Comparison of ENCODE assay signal across 24 cellular contexts in the genomic region with DNA sequence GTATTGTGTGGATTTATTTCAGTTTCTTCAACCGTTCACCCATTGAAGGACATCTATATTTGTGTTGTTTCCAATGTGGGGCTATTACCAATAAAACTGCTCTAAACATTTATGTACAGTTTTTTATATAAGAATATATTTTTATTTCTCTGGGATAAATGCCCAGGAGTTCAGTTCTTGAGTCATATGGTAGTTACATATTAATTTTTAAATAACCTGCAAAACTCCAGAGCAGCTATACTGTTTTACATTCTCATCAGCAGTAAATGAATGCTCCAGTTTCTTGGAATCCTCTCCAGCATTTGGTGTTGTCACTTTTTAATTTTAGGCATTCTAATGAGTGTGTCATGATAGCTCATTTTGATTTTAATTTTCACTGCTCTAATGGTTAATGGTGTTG. TPM values are rescaled to one million over a fixed set of nuclear protein-coding genes. Genes with fewer than 3 reads are reported as not detected.
A peak's percentile ranks its signal among the peaks of the same experiment; 100 is the strongest.
DNase-seq lines count a peak whose midpoint lies in the region; ATAC-seq lines count a peak whose summit lies in the region.
"Had no signal": no experiment of that assay in that cellular context is flagged by ENCODE, and none has a peak within 500 bp of the region (broad histone marks: within the 10 kb centered on the region; RNA-seq: fewer than 3 reads in every experiment).

No MANE protein-coding gene starts in this region.

- peak overlapping the region; percentile 29 for H3K27ac Mint-ChIP-seq in activated naive CD8-positive, alpha-beta T cell
- H3K27ac Mint-ChIP-seq in activated naive CD8-positive, alpha-beta T cell treated with anti-CD3 and anti-CD28 coated beads for 36 hours, result no peak overlapping the region
- H3K27ac Mint-ChIP-seq in T-helper 17 cell, result peak overlapping the region; percentile 61
- H3K27ac Mint-ChIP-seq in stimulated activated memory B cell treated with anti-CD40 and anti-IgM and Interleukin-4, amounts not matched to agents 10 μg/mL and 1 μg/mL and 100 μg/mL, for 72 hours, result no peak overlapping the region
- H3K27ac Mint-ChIP-seq: stimulated activated naive CD8-positive, alpha-beta T cell treated with anti-CD3 and anti-CD28 coated beads, Interleukin-15, Interleukin-2, amounts not matched to agents 100 ng/mL and 50 ng/mL, for 24 hours; T-helper 1 cell treated with Interleukin-12 subunit alpha and Interleukin-12 subunit beta and Interleukin-4 antibody, amounts not matched to agents 30 μg/mL and 1 μg/mL, for 36 hours had no signal

- H3K27me3 Mint-ChIP-seq in activated naive CD8-positive, alpha-beta T cell, result no peaks in the 10 kb centered on the region
- H3K27me3 Mint-ChIP-seq in activated naive CD8-positive, alpha-beta T cell treated with anti-CD3 and anti-CD28 coated beads for 36 hours, result no peaks in the 10 kb centered on the region
- no peaks in the 10 kb centered on the region for H3K27me3 Mint-ChIP-seq in T-helper 17 cell
- H3K27me3 Mint-ChIP-seq in stimulated activated memory B cell treated with anti-CD40 and anti-IgM and Interleukin-4, amounts not matched to agents 10 μg/mL and 1 μg/mL and 100 μg/mL, for 72 hours, result no peaks in the 10 kb centered on the region
- H3K27me3 Mint-ChIP-seq: stimulated activated naive CD8-positive, alpha-beta T cell treated with anti-CD3 and anti-CD28 coated beads, Interleukin-15, Interleukin-2, amounts not matched to agents 100 ng/mL and 50 ng/mL, for 24 hours had no signal

- ATAC-seq in T-helper 17 cell, result no peak
- ATAC-seq in stimulated activated memory B cell treated with anti-CD40 and anti-IgM and Interleukin-4, amounts not matched to agents 10 μg/mL and 1 μg/mL and 100 μg/mL, for 72 hours, result no peak
- ATAC-seq in HG03457 (IDR thresholded peaks at IDR 0.05; ENCODE audit: unreplicated experiment), result no peak
- ATAC-seq: GM12878 had no signal

- no peaks in the 10 kb centered on the region for H3K9me3 Mint-ChIP-seq in activated naive CD8-positive, alpha-beta T cell (ENCODE audit: low read depth)
- H3K9me3 Mint-ChIP-seq in activated naive CD8-positive, alpha-beta T cell treated with anti-CD3 and anti-CD28 coated beads for 36 hours, result no peaks in the 10 kb centered on the region
- H3K9me3 Mint-ChIP-seq in stimulated activated memory B cell treated with anti-CD40 and anti-IgM and Interleukin-4, amounts not matched to agents 10 μg/mL and 1 μg/mL and 100 μg/mL, for 72 hours, result no peaks in the 10 kb centered on the region
- H3K9me3 Mint-ChIP-seq: H9; stimulated activated naive CD8-positive, alpha-beta T cell treated with anti-CD3 and anti-CD28 coated beads, Interleukin-15, Interleukin-2, amounts not matched to agents 100 ng/mL and 50 ng/mL, for 24 hours; T-helper 1 cell treated with Interleukin-12 subunit alpha and Interleukin-12 subunit beta and Interleukin-4 antibody, amounts not matched to agents 30 μg/mL and 1 μg/mL, for 36 hours had no signal

- H3K4me3 Mint-ChIP-seq in activated naive CD8-positive, alpha-beta T cell, result no peak overlapping the region
- no peak overlapping the region for H3K4me3 Mint-ChIP-seq in activated naive CD8-positive, alpha-beta T cell treated with anti-CD3 and anti-CD28 coated beads for 36 hours
- H3K4me3 Mint-ChIP-seq in T-helper 17 cell, result no peak overlapping the region
- H3K4me3 Mint-ChIP-seq in stimulated activated memory B cell treated with anti-CD40 and anti-IgM and Interleukin-4, amounts not matched to agents 10 μg/mL and 1 μg/mL and 100 μg/mL, for 72 hours, result no peak overlapping the region
- H3K4me3 Mint-ChIP-seq: H9; stimulated activated naive CD8-positive, alpha-beta T cell treated with anti-CD3 and anti-CD28 coated beads, Interleukin-15, Interleukin-2, amounts not matched to agents 100 ng/mL and 50 ng/mL, for 24 hours; T-helper 1 cell treated with Interleukin-12 subunit alpha and Interleukin-12 subunit beta and Interleukin-4 antibody, amounts not matched to agents 30 μg/mL and 1 μg/mL, for 36 hours had no signal

- no peaks in the 10 kb centered on the region for H3K9me3 ChIP-seq in T-helper 17 cell (ENCODE audit: control insufficient read depth, low read length, poor library complexity, severe bottlenecking)
- H3K9me3 ChIP-seq: right lobe of liver, SJCRH30, spleen, testis had no signal

- H3K4me1 Mint-ChIP-seq in activated naive CD8-positive, alpha-beta T cell (ENCODE audit: low read depth), result peaks cover 7% of the 10 kb centered on the region
- H3K4me1 Mint-ChIP-seq in activated naive CD8-positive, alpha-beta T cell treated with anti-CD3 and anti-CD28 coated beads for 36 hours, result peaks cover 5% of the 10 kb centered on the region
- H3K4me1 Mint-ChIP-seq in T-helper 17 cell, result peaks cover 7% of the 10 kb centered on the region
- no peaks in the 10 kb centered on the region for H3K4me1 Mint-ChIP-seq in stimulated activated memory B cell treated with anti-CD40 and anti-IgM and Interleukin-4, amounts not matched to agents 10 μg/mL and 1 μg/mL and 100 μg/mL, for 72 hours
- H3K4me1 Mint-ChIP-seq: H9 had no signal

- no peak for DNase-seq in activated naive CD8-positive, alpha-beta T cell treated with anti-CD3 and anti-CD28 coated beads for 36 hours
- no peak for DNase-seq in T-helper 17 cell
- peak; percentile 44 for DNase-seq in kidney glomerular epithelial cell (lab: John Stamatoyannopoulos, UW)
- no peak for DNase-seq in amniotic stem cell (lab: John Stamatoyannopoulos, UW)
- DNase-seq: activated CD4-positive, CD25-positive, alpha-beta regulatory T cell treated with anti-CD3 and anti-CD28 coated beads, Interleukin-2, amount 50 U/mL, for 72 hours; activated effector memory CD4-positive, alpha-beta T cell treated with Interleukin-2 at 50 U/mL for 16 hours; central memory CD4-positive, alpha-beta T cell; dorsolateral prefrontal cortex; H9; hippocampal formation; NCI-H1092 treated with DMSO at 0.1 percent for 48 hours; NCI-H1694 treated with DMSO at 0.1 percent for 48 hours; NCI-H510A; spleen; stimulated activated CD4-positive, alpha-beta T cell treated with anti-CD3 and anti-CD28 coated beads, Interleukin-2, amount 100 ng/mL, for 24 hours had no signal

- peaks cover 3% of the 10 kb centered on the region for H3K36me3 Mint-ChIP-seq in activated naive CD8-positive, alpha-beta T cell
- H3K36me3 Mint-ChIP-seq in activated naive CD8-positive, alpha-beta T cell treated with anti-CD3 and anti-CD28 coated beads for 36 hours, result peaks cover 14% of the 10 kb centered on the region
- peaks cover 3% of the 10 kb centered on the region for H3K36me3 Mint-ChIP-seq in T-helper 17 cell (ENCODE audit: low read depth)
- peaks cover 58% of the 10 kb centered on the region for H3K36me3 Mint-ChIP-seq in stimulated activated memory B cell treated with anti-CD40 and anti-IgM and Interleukin-4, amounts not matched to agents 10 μg/mL and 1 μg/mL and 100 μg/mL, for 72 hours

RNA-seq across cellular contexts. Expression of gene CDK7, which starts 36.1 kb away (rescaled TPM):
- 10 to 100 TPM; 42.5 to 45.7 TPM for total RNA-seq in activated naive CD8-positive, alpha-beta T cell treated with anti-CD3 and anti-CD28 coated beads for 36 hours
- total RNA-seq in T-helper 17 cell, result 10 to 100 TPM; 28.3 to 35.4 TPM

Comparison
In these comparisons a context has a peak if more than half of its experiments do, and no peak if none do; other contexts are left out.
1. H3K27ac Mint-ChIP-seq: peak in activated naive CD8-positive, alpha-beta T cell (single experiment) and T-helper 17 cell (single experiment); none in activated naive CD8-positive, alpha-beta T cell treated with anti-CD3 and anti-CD28 coated beads for 36 hours (single experiment) and stimulated activated memory B cell treated with anti-CD40 and anti-IgM and Interleukin-4, amounts not matched to agents 10 μg/mL and 1 μg/mL and 100 μg/mL, for 72 hours (single experiment).